Comparison of ENCODE assay signal across 8 cellular contexts in genomic region chr14:32077081-32078029, GRCh38. TPM values are rescaled to one million over a fixed set of nuclear protein-coding genes. Genes with fewer than 3 reads are reported as not detected.
DNase-seq lines count a peak whose midpoint lies in the region; ATAC-seq and TF ChIP-seq lines count a peak whose summit lies in the region.

ARHGAP5 (plus strand) TSS chr14:32077304; CDS start chr14:32090670, 13,366 bp downstream.

- H3K9me3 ChIP-seq in CD4-positive, alpha-beta T cell (ENCODE audit: control insufficient read depth, low read length), result no peaks in the 10 kb centered on the region
- H3K9me3 ChIP-seq in left ventricle myocardium inferior (replicated peaks) (no peaks in the 10 kb centered on the region), prostate gland (no peaks in the 10 kb centered on the region)

- H3K27me3 Mint-ChIP-seq in CD4-positive, alpha-beta T cell, result no peaks in the 10 kb centered on the region

- CTCF ChIA-PET in CD4-positive, alpha-beta T cell (lab: Charles Lee), result interaction anchor here (0.6 to 1.8 kb wide), 3 partner anchors 126 to 869 kb away, joined by 3 to 5 read pairs (median 5); partner anchors contain the start of gene RNU6-8

- H3K4me1 ChIP-seq in left ventricle myocardium inferior, result peaks cover 82% of the 10 kb centered on the region
- no peaks in the 10 kb centered on the region for H3K4me1 ChIP-seq in prostate gland (replicated peaks)

- no peaks in the 10 kb centered on the region for H3K27me3 ChIP-seq in CD4-positive, alpha-beta T cell (ENCODE audit: control insufficient read depth, insufficient read depth, low read length)
- no peaks in the 10 kb centered on the region for H3K27me3 ChIP-seq in left ventricle myocardium inferior (ENCODE audit: low read depth)
- H3K27me3 ChIP-seq in prostate gland (replicated peaks; ENCODE audit: insufficient read depth), result no peaks in the 10 kb centered on the region

- peak within 1 kb of the TSS; percentile 98 for H3K4me3 Mint-ChIP-seq in CD4-positive, alpha-beta T cell

- peak within 1 kb of the TSS; percentile 75 for H3K27ac ChIP-seq in CD4-positive, alpha-beta T cell (ENCODE audit: low read depth, low read length)
- peak within 1 kb of the TSS; percentile 99 for H3K27ac ChIP-seq in left ventricle myocardium inferior (replicated peaks)
- H3K27ac ChIP-seq in prostate gland, result peak within 1 kb of the TSS; percentile 99 to 100

- H3K9me3 Mint-ChIP-seq in CD4-positive, alpha-beta T cell, result no peaks in the 10 kb centered on the region

- POLR2A ChIA-PET in CD4-positive, alpha-beta T cell (lab: Charles Lee), result interaction anchor here (0.7 to 2.9 kb wide), 10 partner anchors 123 to 1456 kb away, joined by 3 to 54 read pairs (median 6); partner anchors contain the start of genes HEATR5A, HECTD1, RNU6-7 and RNU6-8

- H3K36me3 ChIP-seq in left ventricle myocardium inferior, result no peaks in the 10 kb centered on the region
- H3K36me3 ChIP-seq in prostate gland, result no peaks in the 10 kb centered on the region

- TF ChIP-seq CTCF in CD4-positive, alpha-beta T cell (IDR thresholded peaks at IDR 0.05), result no peak
- peak; percentile 28 for TF ChIP-seq CTCF in left ventricle myocardium inferior (IDR thresholded peaks at IDR 0.05; ENCODE audit: borderline replicate concordance)
- TF ChIP-seq CTCF in prostate gland (IDR thresholded peaks at IDR 0.05), result peak in 2 of 4 experiments; percentile 18 to 27

- WGBS in prostate gland, result under 1% methylated on average over 84 of the region's 98 CpGs

- intact Hi-C loops in CD4-positive, alpha-beta T cell (cut with DNase I, micrococcal nuclease), result loop anchor here (1.0 to 5.0 kb wide), 8 partner anchors 25 to 870 kb away; partner anchors contain the start of genes DTD2 (in 2 of the 2), HECTD1 (in 2 of the 2) and RNU6-8 (in 1 of the 2)
- intact Hi-C loops in left ventricle myocardium inferior (cut with micrococcal nuclease), result loop anchor here (5.0 to 10.0 kb wide), 2 partner anchors 125 to 663 kb away; partner anchors contain the start of genes RNU6-7 and RNU6-8
- intact Hi-C loops in prostate gland (cut with DNase I), result loop anchor here (2.0 to 5.0 kb wide), 2 partner anchors 125 to 390 kb away; partner anchors contain the start of genes RNU6-7 and RNU6-8

- peak within 1 kb of the TSS; percentile 94 for H3K4me3 ChIP-seq in left ventricle myocardium inferior
- H3K4me3 ChIP-seq in prostate gland, result peak within 1 kb of the TSS; percentile 94 to 97

- H3K36me3 Mint-ChIP-seq in CD4-positive, alpha-beta T cell (ENCODE audit: low read depth), result peaks cover 11% of the 10 kb centered on the region

- TF ChIP-seq POLR2A in prostate gland (IDR thresholded peaks at IDR 0.05), result peak; percentile 60

- peak; percentile 8 for ATAC-seq in CD4-positive, alpha-beta T cell (ENCODE audit: poor library complexity)
- ATAC-seq in GM19452 (IDR thresholded peaks at IDR 0.05; ENCODE audit: unreplicated experiment) (peak; percentile 40), SK-N-SH treated with all-trans-retinoic acid at 6 μM for 48 hours (peak; percentile 43)

- peak; percentile 21 to 72 (median 66) for DNase-seq in CD4-positive, alpha-beta T cell
- DNase-seq in HK-2 (ENCODE audit: unreplicated experiment), result peak; percentile 41
- DNase-seq in activated naive CD8-positive, alpha-beta T cell treated with anti-CD3 and anti-CD28 coated beads, Interleukin-2, amount 50 U/mL, for 16 hours (ENCODE audit: low read depth, low spot score), result peak; percentile 2
- no peak for DNase-seq in left ventricle myocardium inferior
- DNase-seq in prostate gland (ENCODE audit: low spot score), result no peak
- DNase-seq in NOMO-1 treated with dmso at 0.1 percent for 144 hours (lab: John Stamatoyannopoulos, UW; ENCODE audit: unreplicated experiment), result no peak

- H3K27ac Mint-ChIP-seq in CD4-positive, alpha-beta T cell, result peak within 1 kb of the TSS; percentile 89

- H3K4me1 Mint-ChIP-seq in CD4-positive, alpha-beta T cell (ENCODE audit: low read depth), result peaks cover 44% of the 10 kb centered on the region

TF ChIP-seq in SK-N-SH treated with all-trans-retinoic acid at 6 μM for 48 hours, 23 proteins besides CTCF, POLR2A, EP300 and RAD21:
- no peak for TF ChIP-seq SNAI2 (CRISPR knock-in tag; IDR thresholded peaks at IDR 0.05)
- TF ChIP-seq, protein P1, sequence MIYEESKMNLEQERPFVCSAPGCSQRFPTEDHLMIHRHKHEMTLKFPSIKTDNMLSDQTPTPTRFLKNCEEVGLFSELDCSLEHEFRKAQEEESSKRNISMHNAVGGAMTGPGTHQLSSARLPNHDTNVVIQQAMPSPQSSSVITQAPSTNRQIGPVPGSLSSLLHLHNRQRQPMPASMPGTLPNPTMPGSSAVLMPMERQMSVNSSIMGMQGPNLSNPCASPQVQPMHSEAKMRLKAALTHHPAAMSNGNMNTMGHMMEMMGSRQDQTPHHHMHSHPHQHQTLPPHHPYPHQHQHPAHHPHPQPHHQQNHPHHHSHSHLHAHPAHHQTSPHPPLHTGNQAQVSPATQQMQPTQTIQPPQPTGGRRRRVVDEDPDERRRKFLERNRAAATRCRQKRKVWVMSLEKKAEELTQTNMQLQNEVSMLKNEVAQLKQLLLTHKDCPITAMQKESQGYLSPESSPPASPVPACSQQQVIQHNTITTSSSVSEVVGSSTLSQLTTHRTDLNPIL (CRISPR knock-in tag; IDR thresholded peaks at IDR 0.05; ENCODE audit: low read depth), result no peak
- TF ChIP-seq ZFP3 (CRISPR knock-in tag; IDR thresholded peaks at IDR 0.05), result no peak

RNA-seq across cellular contexts. Expression of gene ARHGAP5, which starts in this region (rescaled TPM):
- total RNA-seq in CD4-positive, alpha-beta T cell, result 10 to 100 TPM; 68.5 to 72.5 TPM
- total RNA-seq in left ventricle myocardium inferior (238 TPM), prostate gland (100 to 1,000 TPM in 1 of 2 donors, 10 to 100 TPM in 1; 83.3 to 112 TPM)

Comparison
In these comparisons a context has a peak if more than half of its experiments do, and no peak if none do; other contexts are left out.
1. DNase-seq: peak in CD4-positive, alpha-beta T cell (10 of 10), HK-2 (single experiment) and activated naive CD8-positive, alpha-beta T cell treated with anti-CD3 and anti-CD28 coated beads, Interleukin-2, amount 50 U/mL, for 16 hours (single experiment); none in left ventricle myocardium inferior (single experiment), prostate gland (single experiment) and NOMO-1 treated with dmso at 0.1 percent for 144 hours (single experiment).
2. Peak in every context shown above with its lines, with median percentiles within 50 percentile points of each other: ATAC-seq and H3K27ac ChIP-seq.